In the genomic region with DNA sequence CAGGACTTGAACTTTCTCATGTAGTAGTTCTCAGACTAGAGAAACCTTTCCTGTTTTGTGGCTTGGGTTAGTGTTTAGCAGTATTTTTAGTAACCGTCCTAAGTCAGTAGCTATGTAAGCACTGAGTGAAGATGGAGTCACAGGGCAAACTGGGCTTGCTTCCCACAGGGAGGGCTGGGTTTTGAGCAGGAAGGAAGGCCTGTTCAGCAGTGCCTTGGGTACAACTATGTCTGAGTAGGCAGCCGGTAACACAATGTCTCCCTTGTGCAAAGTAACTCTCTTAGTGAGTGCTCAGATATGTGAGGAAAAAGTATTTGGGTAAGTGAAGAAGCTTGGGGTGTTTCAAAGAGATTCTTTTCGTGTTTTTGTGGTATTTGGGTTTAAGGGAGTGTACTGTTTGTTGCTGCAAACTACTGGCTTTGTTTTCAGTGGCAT, we compare ENCODE assay signal across 8 cellular contexts.
DNase-seq lines count a peak whose midpoint lies in the region; ATAC-seq and TF ChIP-seq lines count a peak whose summit lies in the region.

No MANE protein-coding gene starts in this region.

- peaks cover 18% of the 10 kb centered on the region for H3K4me1 ChIP-seq in PC-9 (replicated peaks; ENCODE audit: insufficient read depth)
- H3K4me1 ChIP-seq in colonic mucosa = no peaks in the 10 kb centered on the region

- peak; percentile 62 for ATAC-seq in GM21529 (IDR thresholded peaks at IDR 0.05; ENCODE audit: unreplicated experiment)

- DNase-seq in AG08396 (ENCODE audit: low spot score) (peak; percentile 79), PC-9 (peak; percentile 75 to 81), colonic mucosa (peak; percentile 85), left kidney (ENCODE audit: low read depth, low spot score) (peak; percentile 56), SKM-1 treated with dmso at 0.1 percent for 144 hours (lab: John Stamatoyannopoulos, UW; ENCODE audit: unreplicated experiment) (no peak), SHP77 (lab: John Stamatoyannopoulos, UW) (no peak)
- DNase-seq in stimulated activated CD8-positive, alpha-beta memory T cell treated with anti-CD3 and anti-CD28 coated beads, Interleukin-4, amount 100 ng/mL, for 48 hours = peak; percentile 37

- H3K9ac ChIP-seq in colonic mucosa (ENCODE audit: low read depth in 2 of 2, low read length in 2 of 2) = peak overlapping the region in 1 of 2 donors; percentile 4

- no peaks in the 10 kb centered on the region for H3K36me3 ChIP-seq in PC-9 (ENCODE audit: low read depth)
- no peaks in the 10 kb centered on the region for H3K36me3 ChIP-seq in colonic mucosa

- H3K9me2 ChIP-seq in PC-9 (ENCODE audit: insufficient read depth) = no peaks in the 10 kb centered on the region

- H3F3A ChIP-seq in PC-9 (ENCODE audit: insufficient read depth, low read depth) = no peaks in the 10 kb centered on the region

- no peaks in the 10 kb centered on the region for H3K27me3 ChIP-seq in PC-9 (ENCODE audit: insufficient read depth, low read depth)
- no peaks in the 10 kb centered on the region for H3K27me3 ChIP-seq in colonic mucosa

- BruUV-seq in PC-9 (replicated peaks; lab: Mats Ljungman, UMichigan) = no TSS peak

- POLR2A ChIA-PET in PC-9 (lab: Charles Lee; ENCODE audit: unreplicated experiment) = interaction anchor here (0.6 to 1.5 kb wide), 2 partner anchors 115 to 285 kb away, joined by 7 to 9 read pairs; no protein-coding TSS in a partner anchor

- H3K4me3 ChIP-seq in PC-9 = no peak overlapping the region
- no peak overlapping the region for H3K4me3 ChIP-seq in colonic mucosa

- peaks cover 6% of the 10 kb centered on the region; the same call in 1 of the 2 replicates for H3K9me3 ChIP-seq in PC-9 (ENCODE audit: insufficient read depth, low read depth)
- H3K9me3 ChIP-seq in colonic mucosa = no peaks in the 10 kb centered on the region

- CTCF ChIA-PET in PC-9 (lab: Charles Lee) = interaction anchor here (1.0 to 2.6 kb wide), 4 partner anchors 112 to 160 kb away, joined by 3 to 13 read pairs (median 8); no protein-coding TSS in a partner anchor

- H4K20me1 ChIP-seq in PC-9 (ENCODE audit: insufficient read depth) = no peaks in the 10 kb centered on the region

- TF ChIP-seq CTCF in PC-9 (conservative IDR thresholded peaks at IDR 0.05) (no peak), colonic mucosa (IDR thresholded peaks at IDR 0.05) (no peak)

- peak overlapping the region; percentile 7 for H3K27ac ChIP-seq in PC-9
- peak overlapping the region; percentile 51 for H3K27ac ChIP-seq in colonic mucosa

- no peaks in the 10 kb centered on the region for H3K79me2 ChIP-seq in PC-9 (ENCODE audit: low read depth)

- H2AFZ ChIP-seq in PC-9 = peak overlapping the region; percentile 24

- peak overlapping the region; percentile 13 for H3K4me2 ChIP-seq in PC-9

- intact Hi-C loops in PC-9 (cut with micrococcal nuclease; ENCODE audit: unreplicated experiment) (loop anchor here (1.0 kb wide), 2 partner anchors 70 to 103 kb away; no protein-coding TSS in a partner anchor), colonic mucosa (cut with DNase I) (loop anchor here (5.0 kb wide), 1 partner anchor 113 kb away; no protein-coding TSS in a partner anchor)

Comparison
In these comparisons a context has a peak if more than half of its experiments do, and no peak if none do; other contexts are left out.
1. DNase-seq: peak in AG08396 (single experiment), PC-9 (2 of 2), colonic mucosa (single experiment), left kidney (single experiment) and stimulated activated CD8-positive, alpha-beta memory T cell treated with anti-CD3 and anti-CD28 coated beads, Interleukin-4, amount 100 ng/mL, for 48 hours (single experiment); none in SKM-1 treated with dmso at 0.1 percent for 144 hours (single experiment) and SHP77 (0 of 2).